Comparison of ENCODE assay signal across 17 cellular contexts in the genomic region with DNA sequence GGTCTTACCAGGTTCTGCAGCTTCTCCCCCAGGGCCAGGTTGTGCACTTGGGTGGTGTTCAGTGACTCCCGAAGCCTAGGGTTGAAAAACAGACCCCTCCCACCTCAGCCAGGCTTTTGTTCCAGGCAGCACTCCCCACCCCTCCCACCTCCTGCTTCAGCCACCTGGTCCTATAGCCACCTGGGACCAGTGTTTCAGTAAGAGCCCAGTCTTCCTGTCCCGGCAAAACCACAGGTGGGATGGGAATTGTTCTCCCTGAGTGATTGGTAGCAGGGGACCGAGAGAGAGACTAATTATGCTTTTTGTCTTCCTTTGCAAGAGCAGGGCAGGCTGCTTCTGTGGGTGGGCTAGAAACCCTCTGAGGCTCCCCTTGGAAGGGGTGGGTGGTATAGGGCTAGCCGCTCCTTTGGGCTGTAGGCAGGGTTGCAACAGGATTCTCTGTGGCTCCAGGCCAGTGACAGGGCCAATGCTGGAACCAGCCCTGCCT. TPM values are rescaled to one million over a fixed set of nuclear protein-coding genes. Genes with fewer than 3 reads are reported as not detected.
DNase-seq lines count a peak whose midpoint lies in the region; ATAC-seq and TF ChIP-seq lines count a peak whose summit lies in the region.
"Had no signal": no experiment of that assay in that cellular context is flagged by ENCODE, and none has a peak within 500 bp of the region (broad histone marks: within the 10 kb centered on the region; RNA-seq: fewer than 3 reads in every experiment).

No MANE protein-coding gene starts in this region.

- no peaks in the 10 kb centered on the region for H3K27me3 Mint-ChIP-seq in T-cell

- no peaks in the 10 kb centered on the region for H4K20me1 ChIP-seq in OCI-LY3 (ENCODE audit: insufficient read depth, low read length)

- H3K4me1 ChIP-seq in cardiac muscle cell (ENCODE audit: low read depth), result peaks cover 24% of the 10 kb centered on the region
- peaks cover 16% of the 10 kb centered on the region for H3K4me1 ChIP-seq in OCI-LY3 (ENCODE audit: low read length)
- H3K4me1 ChIP-seq: adrenal gland had no signal

- no peak overlapping the region for H3K4me3 Mint-ChIP-seq in T-cell
- H3K4me3 Mint-ChIP-seq: activated T-cell treated with anti-CD3 and anti-CD28 coated beads, Interleukin-2, amount 50 U/mL, for 72 hours; CD8-positive, alpha-beta memory T cell had no signal

- H3K79me2 ChIP-seq in OCI-LY3 (ENCODE audit: low read length), result no peaks in the 10 kb centered on the region

- H3K4me3 ChIP-seq in cardiac muscle cell (no peak overlapping the region), OCI-LY3 (ENCODE audit: low read length) (no peak overlapping the region)
- H3K4me3 ChIP-seq: adrenal gland had no signal

- H3K27ac Mint-ChIP-seq in T-cell, result no peak overlapping the region
- H3K27ac Mint-ChIP-seq: activated T-cell treated with anti-CD3 and anti-CD28 coated beads, Interleukin-2, amount 50 U/mL, for 72 hours had no signal

- no peak for ATAC-seq in Right ventricle myocardium inferior
- no peak for ATAC-seq in T-cell (replicated peaks in 1 of 4)
- ATAC-seq: activated T-cell treated with anti-CD3 and anti-CD28 coated beads, Interleukin-2, amount 50 U/mL, for 72 hours; Panc1 had no signal

- no peak overlapping the region for H3K9ac ChIP-seq in OCI-LY3 (ENCODE audit: low read length)

- no peaks in the 10 kb centered on the region for H3K36me3 ChIP-seq in cardiac muscle cell
- H3K36me3 ChIP-seq in OCI-LY3 (replicated peaks; ENCODE audit: low read depth, low read length), result no peaks in the 10 kb centered on the region
- H3K36me3 ChIP-seq: adrenal gland had no signal

- POLR2A ChIA-PET in T-cell (lab: Charles Lee), result no interaction called here

- no peak for TF ChIP-seq CTCF in cardiac muscle cell (IDR thresholded peaks at IDR 0.05; ENCODE audit: low read depth, low read length)
- TF ChIP-seq CTCF in OCI-LY3 (IDR thresholded peaks at IDR 0.05; ENCODE audit: low read depth, low read length), result no peak

- CTCF ChIA-PET in T-cell (lab: Charles Lee), result no interaction called here

- DNase-seq in cardiac muscle cell (ENCODE audit: low read depth in 1 of 2, low spot score in 1 of 2), result no peak
- DNase-seq in Right ventricle myocardium inferior (ENCODE audit: missing footprints), result no peak
- DNase-seq in T-cell, result no peak
- DNase-seq in HUDEP-2 (lab: John Stamatoyannopoulos, UW; ENCODE audit: unreplicated experiment in 76 of 76), result no peak
- no peak for DNase-seq in SHP77 treated with DMSO at 0.1 percent for 48 hours (lab: John Stamatoyannopoulos, UW)
- DNase-seq: 8988T; activated CD4-positive, alpha-beta T cell treated with anti-CD3 and anti-CD28 coated beads for 48 hours; activated T-cell treated with anti-CD3 and anti-CD28 coated beads, Interleukin-2, amount 50 U/mL, for 72 hours; adrenal gland; CD8-positive, alpha-beta memory T cell; GOT3; NCI-H2029 treated with DMSO at 0.1 percent for 48 hours; posterior cingulate gyrus; stimulated activated CD4-positive, alpha-beta T cell treated with anti-CD3 and anti-CD28 coated beads, Interleukin-12 subunit alpha, Interleukin-12 subunit beta, amount 100 ng/mL, for 4 hours; T-helper 2 cell had no signal

- no peaks in the 10 kb centered on the region for H3K4me1 Mint-ChIP-seq in T-cell
- H3K4me1 Mint-ChIP-seq: CD8-positive, alpha-beta memory T cell had no signal

- H2AFZ ChIP-seq in OCI-LY3 (ENCODE audit: low read depth, low read length), result 0 out of 2 replicates have a peak overlapping the region, but pooled peaks have one; percentile 9

- no peaks in the 10 kb centered on the region for H3K9me3 Mint-ChIP-seq in T-cell
- H3K9me3 Mint-ChIP-seq: activated T-cell treated with anti-CD3 and anti-CD28 coated beads, Interleukin-2, amount 50 U/mL, for 72 hours; CD8-positive, alpha-beta memory T cell had no signal

- no peak overlapping the region for H3K4me2 ChIP-seq in OCI-LY3 (ENCODE audit: low read length)

- no peaks in the 10 kb centered on the region for H3K36me3 Mint-ChIP-seq in T-cell
- H3K36me3 Mint-ChIP-seq: CD8-positive, alpha-beta memory T cell had no signal

- H3K27me3 ChIP-seq in cardiac muscle cell (no peaks in the 10 kb centered on the region), OCI-LY3 (ENCODE audit: low read depth, low read length) (no peaks in the 10 kb centered on the region)
- H3K27me3 ChIP-seq: adrenal gland had no signal

- H3K9me3 ChIP-seq in cardiac muscle cell (ENCODE audit: low read depth) (no peaks in the 10 kb centered on the region), OCI-LY3 (ENCODE audit: insufficient read depth, low read length) (no peaks in the 10 kb centered on the region)
- H3K9me3 ChIP-seq: adrenal gland had no signal

- intact Hi-C loops in Right ventricle myocardium inferior (cut with DNase I), result no loop called here

- H3K27ac ChIP-seq in cardiac muscle cell, result peak overlapping the region; percentile 80
- no peak overlapping the region for H3K27ac ChIP-seq in OCI-LY3 (ENCODE audit: low read length)
- H3K27ac ChIP-seq: adrenal gland had no signal

RNA-seq across cellular contexts. Expression of gene NAALADL1, which starts 8.5 kb away (rescaled TPM):
- 2.3 TPM in 1 of 2 replicates, not detected in the other for total RNA-seq in cardiac muscle cell
- 0.59 and 0.84 TPM in 2 replicates for polyA plus RNA-seq in cardiac muscle cell
- total RNA-seq in Right ventricle myocardium inferior, result 3.4 TPM
- 10 to 100 TPM; 10.2 to 30.1 (median 26.1) TPM for total RNA-seq in T-cell

RNA-seq across cellular contexts. Expression of gene CDCA5, which starts 17.0 kb away (rescaled TPM):
- 14.6 and 18.1 TPM in 2 replicates for total RNA-seq in cardiac muscle cell
- 14.2 and 21.7 TPM in 2 replicates for polyA plus RNA-seq in cardiac muscle cell
- 1.7 TPM for total RNA-seq in Right ventricle myocardium inferior
- 1 to 10 TPM; 1.2 to 4.2 (median 1.7) TPM for total RNA-seq in T-cell

RNA-seq across cellular contexts. Expression of gene ZFPL1, which starts 17.2 kb away (rescaled TPM):
- 56.3 and 68.0 TPM in 2 replicates for total RNA-seq in cardiac muscle cell
- polyA plus RNA-seq in cardiac muscle cell, result 57.4 and 72.2 TPM in 2 replicates
- total RNA-seq in Right ventricle myocardium inferior, result 25.0 TPM
- 10 to 100 TPM; 36.5 to 51.8 (median 43.7) TPM for total RNA-seq in T-cell

RNA-seq across cellular contexts. Expression of gene SAC3D1, which starts 25.8 kb away (rescaled TPM):
- 22.3 and 24.6 TPM in 2 replicates for total RNA-seq in cardiac muscle cell
- polyA plus RNA-seq in cardiac muscle cell, result 23.6 and 32.7 TPM in 2 replicates
- 7.5 TPM for total RNA-seq in Right ventricle myocardium inferior
- total RNA-seq in T-cell, result 10 to 100 TPM in 3 of 5 donors, 1 to 10 TPM in 2; 3.1 to 16.9 (median 14.5) TPM

RNA-seq across cellular contexts. Expression of gene VPS51, which starts 29.2 kb away (rescaled TPM):
- total RNA-seq in cardiac muscle cell, result 620 and 755 TPM in 2 replicates
- 77.9 and 103 TPM in 2 replicates for polyA plus RNA-seq in cardiac muscle cell
- total RNA-seq in Right ventricle myocardium inferior, result 95.2 TPM
- 100 to 1,000 TPM; 210 to 303 (median 263) TPM for total RNA-seq in T-cell
